In the genomic region with DNA sequence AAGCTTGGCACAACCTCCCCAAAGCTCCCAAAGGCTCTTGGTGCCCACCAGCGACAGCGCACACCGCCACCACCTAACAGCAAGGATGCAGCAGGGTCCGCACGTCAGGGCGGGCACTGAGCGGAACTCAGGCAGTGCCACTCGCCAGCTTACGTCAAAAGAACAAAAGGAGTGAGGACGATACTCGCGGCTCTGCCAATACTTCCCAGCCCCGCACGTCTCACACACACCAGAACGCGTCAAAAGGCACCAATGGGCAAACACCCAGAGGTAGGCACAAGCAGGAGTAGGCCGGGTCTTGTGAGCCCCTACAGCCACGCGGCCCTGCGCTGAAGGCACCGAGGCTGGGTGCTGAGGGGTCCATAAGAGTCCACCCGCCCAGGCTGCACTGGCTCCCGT, we compare ENCODE assay signal across 7 cellular contexts. TPM values are rescaled to one million over a fixed set of nuclear protein-coding genes. Genes with fewer than 3 reads are reported as not detected.
DNase-seq lines count a peak whose midpoint lies in the region; FAIRE-seq and TF ChIP-seq lines count a peak whose summit lies in the region.
"Not testable (repeated sequence)": the region's sequence is repeated elsewhere in the genome, so short reads cannot be mapped to it uniquely, and the experiment has no call there.

No MANE protein-coding gene starts in this region.

- TF ChIP-seq EP300 in transverse colon (IDR thresholded peaks at IDR 0.05; ENCODE audit: low read depth) = not testable (repeated sequence)

- intact Hi-C loops in MCF 10A (cut with micrococcal nuclease); esophagus squamous epithelium (cut with DNase I); transverse colon (cut with DNase I; ENCODE audit: low total_unique reads): not testable (repeated sequence)

- in situ Hi-C loops in transverse colon (cut with MboI; ENCODE audit: low pct_ligation_motif_present in 1 of 4, low pct_unique_long_range_greater_than_20kb in 1 of 4, low sequenced_read_pairs in 3 of 4) = not testable (repeated sequence)

- H3K79me2 ChIP-seq in keratinocyte (ENCODE audit: control insufficient read depth, insufficient read depth, low read length) = peaks cover 30% of the 10 kb centered on the region

- H2AK5ac ChIP-seq in neuronal stem cell (ENCODE audit: low read depth, low read length) = not testable (repeated sequence)

- not testable (repeated sequence) for H3K23ac ChIP-seq in neuronal stem cell (ENCODE audit: low read depth, low read length, poor library complexity)

- H3K79me1 ChIP-seq in neuronal stem cell (ENCODE audit: low read depth, low read length) = peaks cover 11% of the 10 kb centered on the region

- H3K27ac ChIP-seq in esophagus squamous epithelium (peak overlapping the region; percentile 72 to 88 (median 86)), keratinocyte (ENCODE audit: control insufficient read depth, insufficient read depth, low read length) (peak overlapping the region; percentile 52), transverse colon (peak overlapping the region; percentile 84 to 91 (median 88))
- not testable (repeated sequence) for H3K27ac ChIP-seq in neuronal stem cell (replicated peaks; ENCODE audit: low read length)

- H3K4me2 ChIP-seq in keratinocyte (ENCODE audit: control insufficient read depth, extremely low read depth, insufficient read depth, low read depth, low read length) (peak overlapping the region; percentile 41), skeletal muscle satellite cell (ENCODE audit: low read length) (peak overlapping the region; percentile 75)
- not testable (repeated sequence) for H3K4me2 ChIP-seq in neuronal stem cell (ENCODE audit: insufficient read depth, low read length, poor library complexity, severe bottlenecking)

- not testable (repeated sequence) for H4K20me1 ChIP-seq in keratinocyte (ENCODE audit: control insufficient read depth, extremely low read depth, insufficient read depth, low read length)

- FAIRE-seq in keratinocyte (lab: Jason Lieb, UNC) = not testable (repeated sequence)

- POLR2A ChIA-PET in MCF 10A (lab: Yijun Ruan, JAX) = not testable (repeated sequence)

- H2BK120ac ChIP-seq in neuronal stem cell (ENCODE audit: low read depth, low read length) = not testable (repeated sequence)

- H3K9me1 ChIP-seq in keratinocyte (ENCODE audit: control insufficient read depth, extremely low read depth, insufficient read depth, low read length) = not testable (repeated sequence)

- not testable (repeated sequence) for H2BK5ac ChIP-seq in neuronal stem cell (ENCODE audit: low read length)

- H3K14ac ChIP-seq in neuronal stem cell (ENCODE audit: low read length) = peak overlapping the region; percentile 71

- H3K9me3 ChIP-seq in MG63; esophagus squamous epithelium; keratinocyte (ENCODE audit: control insufficient read depth, low read depth, low read length); neuronal stem cell (replicated peaks in 1 of 2; ENCODE audit: control insufficient read depth in 2 of 2, insufficient read depth in 1 of 2, low read depth in 1 of 2, low read length in 2 of 2); skeletal muscle satellite cell (replicated peaks; ENCODE audit: low read length); transverse colon: not testable (repeated sequence)

- peak; percentile 32 for DNase-seq in MG63
- not testable (repeated sequence) for DNase-seq in MCF 10A (ENCODE audit: unreplicated experiment); esophagus squamous epithelium (lab: John Stamatoyannopoulos, UW); keratinocyte (ENCODE audit: low read depth, low spot score); neuronal stem cell (ENCODE audit: low spot score); transverse colon

- peaks cover 24% of the 10 kb centered on the region for H3K4me1 Mint-ChIP-seq in MCF 10A (ENCODE audit: insufficient read depth, unreplicated experiment)

- BruUV-seq in MCF 10A (replicated peaks; lab: Mats Ljungman, UMichigan) = not testable (repeated sequence)

- H2AFZ ChIP-seq in keratinocyte (ENCODE audit: control insufficient read depth, low read length); neuronal stem cell (ENCODE audit: low read length): not testable (repeated sequence)

- peak overlapping the region; percentile 48 for H3K18ac ChIP-seq in neuronal stem cell (ENCODE audit: low read length)

- dilution Hi-C loops in keratinocyte (cut with MboI; ENCODE audit: extremely low pct_ligation_motif_present, low sequenced_read_pairs) = not testable (repeated sequence)

- not testable (repeated sequence) for H3K4me3 ChIP-seq in MG63; esophagus squamous epithelium; keratinocyte (ENCODE audit: control insufficient read depth in 2 of 3, extremely low read depth in 1 of 3, insufficient read depth in 2 of 3, low read depth in 1 of 3, low read length in 3 of 3); neuronal stem cell (ENCODE audit: low read length in 2 of 2); transverse colon
- peak overlapping the region; percentile 7 for H3K4me3 ChIP-seq in skeletal muscle satellite cell (ENCODE audit: low read length)

- TF ChIP-seq POLR2A in esophagus squamous epithelium (IDR thresholded peaks at IDR 0.05); transverse colon (IDR thresholded peaks at IDR 0.05): not testable (repeated sequence)

- H3K4me3 Mint-ChIP-seq in MCF 10A (ENCODE audit: unreplicated experiment) = peak overlapping the region; percentile 36

- H3K9ac ChIP-seq in keratinocyte (ENCODE audit: control insufficient read depth, extremely low read depth, insufficient read depth, low read length) (peak overlapping the region; percentile 22), skeletal muscle satellite cell (ENCODE audit: low read depth, low read length) (peak overlapping the region; percentile 56)
- H3K9ac ChIP-seq in neuronal stem cell (ENCODE audit: low read depth, low read length, poor library complexity) = not testable (repeated sequence)

- not testable (repeated sequence) for H2BK12ac ChIP-seq in neuronal stem cell (ENCODE audit: low read length)

- not testable (repeated sequence) for H3K9me3 Mint-ChIP-seq in MCF 10A (ENCODE audit: unreplicated experiment)

- TF ChIP-seq CTCF in MCF 10A (IDR thresholded peaks at IDR 0.05; ENCODE audit: unreplicated experiment); esophagus squamous epithelium (IDR thresholded peaks at IDR 0.05); keratinocyte (optimal IDR thresholded peaks at IDR 0.05 in 1 of 3, IDR thresholded peaks at IDR 0.05 in 1 of 3, conservative IDR thresholded peaks at IDR 0.05 in 1 of 3; ENCODE audit: extremely low read depth in 1 of 3, insufficient read depth in 2 of 3, low read length in 3 of 3); transverse colon (IDR thresholded peaks at IDR 0.05): not testable (repeated sequence)

- not testable (repeated sequence) for H3K27me3 Mint-ChIP-seq in MCF 10A (ENCODE audit: insufficient read depth, unreplicated experiment)

- H4K91ac ChIP-seq in neuronal stem cell (ENCODE audit: low read depth, low read length, poor library complexity) = not testable (repeated sequence)

- not testable (repeated sequence) for H4K8ac ChIP-seq in neuronal stem cell (ENCODE audit: low read depth, low read length)

- CTCF ChIA-PET in MCF 10A (lab: Yijun Ruan, JAX) = interaction anchor here (0.9 kb wide), 1 partner anchor 336 kb away, joined by 3 read pairs; no protein-coding TSS in a partner anchor

- H2BK15ac ChIP-seq in neuronal stem cell (ENCODE audit: low read length) = peak overlapping the region; percentile 55

- peaks cover 14% of the 10 kb centered on the region for H3K36me3 ChIP-seq in MG63
- H3K36me3 ChIP-seq in esophagus squamous epithelium; keratinocyte (ENCODE audit: control insufficient read depth in 2 of 2, extremely low read depth in 1 of 2, insufficient read depth in 2 of 2, low read length in 2 of 2); neuronal stem cell (replicated peaks in 1 of 2; ENCODE audit: control insufficient read depth in 2 of 2, insufficient read depth in 2 of 2, low read length in 2 of 2); skeletal muscle satellite cell (ENCODE audit: insufficient read depth, low read length); transverse colon: not testable (repeated sequence)

- H3K27ac Mint-ChIP-seq in MCF 10A (ENCODE audit: low read depth, unreplicated experiment) = peak overlapping the region; percentile 27

- not testable (repeated sequence) for H3K27me3 ChIP-seq in MG63; esophagus squamous epithelium; keratinocyte (ENCODE audit: control insufficient read depth, extremely low read depth, insufficient read depth, low read length); neuronal stem cell (ENCODE audit: control insufficient read depth in 3 of 3, insufficient read depth in 3 of 3, low read depth in 1 of 3, low read length in 3 of 3); skeletal muscle satellite cell (ENCODE audit: control insufficient read depth, insufficient read depth, low read length); transverse colon

- H3K4me1 ChIP-seq in esophagus squamous epithelium = peaks cover 61 to 84% (median 66%) of the 10 kb centered on the region in 3 donors
- H3K4me1 ChIP-seq in keratinocyte (ENCODE audit: control insufficient read depth, extremely low read depth, insufficient read depth, low read length) = peaks cover 57% of the 10 kb centered on the region
- peaks cover 4 to 13% of the 10 kb centered on the region in 2 donors for H3K4me1 ChIP-seq in neuronal stem cell (ENCODE audit: control insufficient read depth in 2 of 2, insufficient read depth in 1 of 2, low read depth in 1 of 2, low read length in 2 of 2)
- H3K4me1 ChIP-seq in skeletal muscle satellite cell (ENCODE audit: control insufficient read depth, insufficient read depth, low read length) = peaks cover 58% of the 10 kb centered on the region
- peaks cover 27 to 66% (median 37%) of the 10 kb centered on the region in 4 donors for H3K4me1 ChIP-seq in transverse colon

- 20 to 40% methylated on average over 6 to 8 of the region's 23 CpGs for WGBS in esophagus squamous epithelium, 2 donors
- no CpG with 5 or more reads among the region's 23 CpGs for WGBS in neuronal stem cell (ENCODE audit: extremely low coverage in 2 of 2, insufficient read length in 2 of 2, insufficient replicate concordance in 1 of 2), 2 donors
- 91% methylated on average over 23 of the region's 23 CpGs; no CpG with 5 or more reads in 1 of the 2 donors for WGBS in transverse colon (ENCODE audit: low coverage in 1 of 2), 2 donors

- H3K36me3 Mint-ChIP-seq in MCF 10A (ENCODE audit: insufficient read depth, unreplicated experiment) = not testable (repeated sequence)

- H3K4ac ChIP-seq in neuronal stem cell (ENCODE audit: low read length) = not testable (repeated sequence)

RNA-seq across cellular contexts. Expression of a gene that starts 52.2 kb away (rescaled TPM):
- total RNA-seq in MG63 (2014; rRNA removed; shearing (Covaris generic); ENCODE audit: low replicate concordance) = 47.8 and 61.3 TPM in 2 replicates
- total RNA-seq in MCF 10A (2022) (38.8 and 39.7 TPM in 2 replicates), esophagus squamous epithelium (10 to 100 TPM; 14.0 to 27.8 (median 20.0) TPM), transverse colon (10 to 100 TPM; 13.5 to 33.0 (median 24.0) TPM)
- polyA plus RNA-seq in keratinocyte = 40.7 to 60.3 TPM (median 53.1 TPM) in 3 replicates
- polyA plus RNA-seq in keratinocyte (2011; ENCODE audit: low read depth) = 39.3 TPM
- polyA plus RNA-seq in keratinocyte (2011; cell fraction: cytosol; rRNA removed) = 28.6 and 54.5 TPM in 2 replicates
- 58.2 and 67.4 TPM in 2 replicates for polyA plus RNA-seq in keratinocyte (2011; cell fraction: nucleus; rRNA removed)
- 29.2 and 30.9 TPM in 2 replicates for polyA plus RNA-seq in keratinocyte (2012; ENCODE audit: low replicate concordance)
- polyA minus RNA-seq in keratinocyte = 27.3 to 74.1 TPM (median 65.7 TPM) in 3 replicates
- 44.7 TPM for polyA minus RNA-seq in keratinocyte (2011; cell fraction: cytosol; rRNA and poly(A)+ RNA removed)
- 42.6 and 79.0 TPM in 2 replicates for polyA minus RNA-seq in keratinocyte (2011; cell fraction: nucleus; rRNA and poly(A)+ RNA removed)
- 12.3 TPM for polyA plus RNA-seq in neuronal stem cell (2013, experiment 1 of 2)
- polyA plus RNA-seq in neuronal stem cell (2013, experiment 2 of 2) = 12.8 TPM
- 29.7 and 37.5 TPM in 2 replicates for total RNA-seq in skeletal muscle satellite cell (2012; rRNA removed)
